Comparison of ENCODE assay signal across 8 cellular contexts in the genomic region with DNA sequence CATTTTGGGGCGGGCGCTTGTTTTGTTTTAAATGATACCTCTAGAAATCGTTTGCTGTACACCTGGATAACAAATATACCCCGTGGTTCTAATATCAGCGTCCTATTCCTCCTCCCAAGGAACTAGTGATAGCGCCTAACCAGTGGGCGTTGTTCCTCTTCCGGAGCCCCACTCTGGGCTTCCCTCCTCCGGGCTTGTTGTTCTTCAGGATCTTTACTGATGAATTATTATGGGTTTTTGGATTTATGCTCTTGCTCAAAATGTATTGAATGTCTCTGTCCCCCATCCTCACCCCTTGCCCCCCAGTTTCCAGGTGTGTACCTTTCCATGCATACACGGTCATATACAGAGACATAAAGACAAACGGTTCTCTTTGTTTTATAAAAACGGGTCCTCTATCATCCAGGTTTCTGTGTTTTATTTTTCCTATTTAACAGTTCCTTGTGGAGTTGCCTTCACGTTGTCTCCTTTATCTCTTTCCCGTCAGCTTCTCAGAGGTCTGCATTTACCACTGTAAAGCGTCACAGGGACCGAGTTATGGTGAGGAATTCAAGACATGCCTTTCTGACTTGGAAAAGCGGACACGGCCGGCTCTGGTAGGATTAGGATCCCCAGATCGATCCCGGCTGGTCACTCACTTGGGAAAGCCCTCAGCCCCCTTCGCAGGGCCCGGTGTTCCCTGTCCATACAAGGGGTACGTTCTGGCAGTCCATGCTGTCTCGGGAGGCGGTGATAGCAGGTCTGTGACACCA.
DNase-seq lines count a peak whose midpoint lies in the region; ATAC-seq lines count a peak whose summit lies in the region.

No MANE protein-coding gene starts in this region.

- peak; percentile 62 for DNase-seq in NCI-H2171 treated with DMSO at 0.1 percent for 48 hours (lab: John Stamatoyannopoulos, UW)
- no peak for DNase-seq in NCI-H2171 (lab: John Stamatoyannopoulos, UW)
- no peak for DNase-seq in stimulated activated naive CD8-positive, alpha-beta T cell treated with anti-CD3 and anti-CD28 coated beads, Interleukin-15, amount 100 ng/mL, for 72 hours
- no peak for DNase-seq in SW 1271 (lab: John Stamatoyannopoulos, UW)
- no peak for DNase-seq in kidney glomerular epithelial cell (lab: John Stamatoyannopoulos, UW)

- no peaks in the 10 kb centered on the region for H3K36me3 Mint-ChIP-seq in activated naive CD8-positive, alpha-beta T cell

- H3K4me1 Mint-ChIP-seq in activated naive CD8-positive, alpha-beta T cell (ENCODE audit: low read depth) = peaks cover 35% of the 10 kb centered on the region
- H3K4me1 Mint-ChIP-seq in stimulated activated naive CD8-positive, alpha-beta T cell treated with anti-CD3 and anti-CD28 coated beads, Interleukin-15, amount 100 ng/mL, for 72 hours = peaks cover 33% of the 10 kb centered on the region

- H3K4me3 Mint-ChIP-seq in activated naive CD8-positive, alpha-beta T cell = peak overlapping the region; percentile 79
- H3K4me3 Mint-ChIP-seq in stimulated activated naive CD8-positive, alpha-beta T cell treated with anti-CD3 and anti-CD28 coated beads, Interleukin-15, amount 100 ng/mL, for 72 hours = peak overlapping the region; percentile 61 to 70

- H3K4me3 ChIP-seq in iPS-18c (ENCODE audit: insufficient read depth, low read depth, low read length) = peak overlapping the region; percentile 89

- H3K27ac Mint-ChIP-seq in activated naive CD8-positive, alpha-beta T cell = no peak overlapping the region
- no peak overlapping the region for H3K27ac Mint-ChIP-seq in stimulated activated naive CD8-positive, alpha-beta T cell treated with anti-CD3 and anti-CD28 coated beads, Interleukin-15, amount 100 ng/mL, for 72 hours

- H3K9me3 Mint-ChIP-seq in activated naive CD8-positive, alpha-beta T cell (ENCODE audit: low read depth) = no peaks in the 10 kb centered on the region
- H3K9me3 Mint-ChIP-seq in stimulated activated naive CD8-positive, alpha-beta T cell treated with anti-CD3 and anti-CD28 coated beads, Interleukin-15, amount 100 ng/mL, for 72 hours = no peaks in the 10 kb centered on the region

- ATAC-seq in stimulated activated naive CD8-positive, alpha-beta T cell treated with anti-CD3 and anti-CD28 coated beads, Interleukin-15, amount 100 ng/mL, for 72 hours = no peak
- no peak for ATAC-seq in GM18873 (IDR thresholded peaks at IDR 0.05; ENCODE audit: low FRiP score, unreplicated experiment)

- no peaks in the 10 kb centered on the region for H3K9me3 ChIP-seq in iPS-18c (ENCODE audit: control insufficient read depth, insufficient read depth, low read length)

- H3K27me3 Mint-ChIP-seq in activated naive CD8-positive, alpha-beta T cell = peaks cover 39% of the 10 kb centered on the region
- H3K27me3 Mint-ChIP-seq in stimulated activated naive CD8-positive, alpha-beta T cell treated with anti-CD3 and anti-CD28 coated beads, Interleukin-15, amount 100 ng/mL, for 72 hours = peaks cover 91% of the 10 kb centered on the region
